Comparison of ENCODE assay signal across 12 cellular contexts in genomic region chr22:37284126-37284806, GRCh38. TPM values are rescaled to one million over a fixed set of nuclear protein-coding genes. Genes with fewer than 3 reads are reported as not detected.
DNase-seq lines count a peak whose midpoint lies in the region; ATAC-seq and TF ChIP-seq lines count a peak whose summit lies in the region.
"Had no signal": no experiment of that assay in that cellular context is flagged by ENCODE, and none has a peak within 500 bp of the region (broad histone marks: within the 10 kb centered on the region; RNA-seq: fewer than 3 reads in every experiment).

No MANE protein-coding gene starts in this region.

- H3K27ac Mint-ChIP-seq in activated CD4-positive, alpha-beta T cell treated with anti-CD3 and anti-CD28 coated beads, Interleukin-2, amount 10 ng/mL, durations not matched to agents 7 days and 5 days, result peak overlapping the region; percentile 94
- H3K27ac Mint-ChIP-seq in activated CD8-positive, alpha-beta T cell treated with anti-CD3 and anti-CD28 coated beads for 36 hours, result peak overlapping the region; percentile 99

- H3K27me3 ChIP-seq in layer of hippocampus (ENCODE audit: control insufficient read depth, insufficient read depth, low read length) (no peaks in the 10 kb centered on the region), thoracic aorta (replicated peaks; ENCODE audit: insufficient read depth) (no peaks in the 10 kb centered on the region)

- H3K4me3 ChIP-seq in thoracic aorta, result peak overlapping the region; percentile 67

- POLR2A ChIA-PET in activated CD4-positive, alpha-beta T cell treated with anti-CD3 and anti-CD28 coated beads, Interleukin-2, amount 10 ng/mL, durations not matched to agents 7 days and 5 days (lab: Charles Lee), result interaction anchor here (0.5 to 1.0 kb wide), 4 partner anchors 25 to 860 kb away, joined by 3 to 4 read pairs (median 4); no protein-coding TSS in a partner anchor
- POLR2A ChIA-PET in activated CD8-positive, alpha-beta T cell treated with anti-CD3 and anti-CD28 coated beads for 36 hours (lab: Charles Lee), result interaction anchor here (0.5 to 1.7 kb wide), 5 partner anchors 9 to 137 kb away, joined by 3 to 7 read pairs (median 4); no protein-coding TSS in a partner anchor

- CTCF ChIA-PET in activated CD4-positive, alpha-beta T cell treated with anti-CD3 and anti-CD28 coated beads, Interleukin-2, amount 10 ng/mL, durations not matched to agents 7 days and 5 days (lab: Charles Lee), result interaction anchor here (0.8 to 2.1 kb wide), 8 partner anchors 11 to 472 kb away, joined by 3 to 11 read pairs (median 4); partner anchors contain the start of gene RAC2
- CTCF ChIA-PET in activated CD8-positive, alpha-beta T cell treated with anti-CD3 and anti-CD28 coated beads for 36 hours (lab: Charles Lee), result interaction anchor here (0.8 to 6.2 kb wide), 6 partner anchors 16 to 173 kb away, joined by 3 to 39 read pairs (median 3); no protein-coding TSS in a partner anchor

- peaks cover 55% of the 10 kb centered on the region for H3K36me3 Mint-ChIP-seq in activated CD4-positive, alpha-beta T cell treated with anti-CD3 and anti-CD28 coated beads, Interleukin-2, amount 10 ng/mL, durations not matched to agents 7 days and 5 days (ENCODE audit: low read depth)
- peaks cover 12% of the 10 kb centered on the region for H3K36me3 Mint-ChIP-seq in activated CD8-positive, alpha-beta T cell treated with anti-CD3 and anti-CD28 coated beads for 36 hours (ENCODE audit: low read depth)

- ATAC-seq in activated CD8-positive, alpha-beta T cell treated with anti-CD3 and anti-CD28 coated beads for 36 hours, result peak; percentile 10
- no peak for ATAC-seq in thoracic aorta (ENCODE audit: insufficient number of reproducible peaks, low FRiP score, low read depth)
- no peak for ATAC-seq in HG03196 (IDR thresholded peaks at IDR 0.05; ENCODE audit: unreplicated experiment)

- DNase-seq in activated CD4-positive, alpha-beta T cell treated with anti-CD3 and anti-CD28 coated beads, Interleukin-2, amount 10 ng/mL, durations not matched to agents 7 days and 5 days, result no peak
- DNase-seq in activated CD4-positive, alpha-beta T cell treated with anti-CD3 and anti-CD28 coated beads for 4 hours, result no peak
- no peak for DNase-seq in activated CD8-positive, alpha-beta T cell treated with anti-CD3 and anti-CD28 coated beads for 36 hours
- DNase-seq in thoracic aorta (ENCODE audit: low spot score) (no peak), NCI-H2107 (lab: John Stamatoyannopoulos, UW) (no peak), HuH-7.5 (ENCODE audit: low spot score) (no peak)
- DNase-seq: NCI-H226 had no signal

- H3K9me3 ChIP-seq in thoracic aorta, result no peaks in the 10 kb centered on the region

- no peaks in the 10 kb centered on the region for H3K9me3 Mint-ChIP-seq in activated CD4-positive, alpha-beta T cell treated with anti-CD3 and anti-CD28 coated beads, Interleukin-2, amount 10 ng/mL, durations not matched to agents 7 days and 5 days
- no peaks in the 10 kb centered on the region for H3K9me3 Mint-ChIP-seq in activated CD8-positive, alpha-beta T cell treated with anti-CD3 and anti-CD28 coated beads for 36 hours
- H3K9me3 Mint-ChIP-seq: nephron had no signal

- peaks cover 63% of the 10 kb centered on the region for H3K4me1 Mint-ChIP-seq in activated CD4-positive, alpha-beta T cell treated with anti-CD3 and anti-CD28 coated beads, Interleukin-2, amount 10 ng/mL, durations not matched to agents 7 days and 5 days
- peaks cover 68% of the 10 kb centered on the region for H3K4me1 Mint-ChIP-seq in activated CD8-positive, alpha-beta T cell treated with anti-CD3 and anti-CD28 coated beads for 36 hours (ENCODE audit: low read depth)

- H3K4me1 ChIP-seq in thoracic aorta (ENCODE audit: control insufficient read depth in 1 of 2, low read depth in 2 of 2), result no peaks in the 10 kb centered on the region

- no peaks in the 10 kb centered on the region for H3K27me3 Mint-ChIP-seq in activated CD4-positive, alpha-beta T cell treated with anti-CD3 and anti-CD28 coated beads, Interleukin-2, amount 10 ng/mL, durations not matched to agents 7 days and 5 days
- H3K27me3 Mint-ChIP-seq in activated CD8-positive, alpha-beta T cell treated with anti-CD3 and anti-CD28 coated beads for 36 hours, result no peaks in the 10 kb centered on the region

- TF ChIP-seq CTCF in activated CD8-positive, alpha-beta T cell treated with anti-CD3 and anti-CD28 coated beads for 36 hours (IDR thresholded peaks at IDR 0.05), result no peak
- no peak for TF ChIP-seq CTCF in thoracic aorta (IDR thresholded peaks at IDR 0.05)

- intact Hi-C loops in activated CD8-positive, alpha-beta T cell treated with anti-CD3 and anti-CD28 coated beads for 36 hours (cut with micrococcal nuclease), result no loop called here

- H3K36me3 ChIP-seq in thoracic aorta, result no peaks in the 10 kb centered on the region

- H3K4me3 Mint-ChIP-seq in activated CD4-positive, alpha-beta T cell treated with anti-CD3 and anti-CD28 coated beads, Interleukin-2, amount 10 ng/mL, durations not matched to agents 7 days and 5 days, result peak overlapping the region; percentile 89
- peak overlapping the region; percentile 86 for H3K4me3 Mint-ChIP-seq in activated CD8-positive, alpha-beta T cell treated with anti-CD3 and anti-CD28 coated beads for 36 hours
- H3K4me3 Mint-ChIP-seq: nephron had no signal

- H3K27ac ChIP-seq in layer of hippocampus (ENCODE audit: low read depth, low read length) (peak overlapping the region; percentile 68), thoracic aorta (peak overlapping the region in 1 of 2 donors; percentile 35)

RNA-seq across cellular contexts. Expression of gene CYTH4, which starts 2.0 kb away (rescaled TPM):
- total RNA-seq in activated CD4-positive, alpha-beta T cell treated with anti-CD3 and anti-CD28 coated beads, Interleukin-2, amount 10 ng/mL, durations not matched to agents 7 days and 5 days, result 100 to 1,000 TPM; 106 to 110 TPM
- total RNA-seq in activated CD8-positive, alpha-beta T cell treated with anti-CD3 and anti-CD28 coated beads for 36 hours, result 10 to 100 TPM; 33.2 to 33.4 TPM
- total RNA-seq in thoracic aorta, result 10 to 100 TPM; 50.8 to 78.0 TPM
- total RNA-seq: H7, HT-29 had no signal

RNA-seq across cellular contexts. Expression of gene RAC2, which starts 40.2 kb away (rescaled TPM):
- total RNA-seq in activated CD4-positive, alpha-beta T cell treated with anti-CD3 and anti-CD28 coated beads, Interleukin-2, amount 10 ng/mL, durations not matched to agents 7 days and 5 days, result 1,000 to 10,000 TPM; 1,015 to 1,117 TPM
- 100 to 1,000 TPM; 699 to 717 TPM for total RNA-seq in activated CD8-positive, alpha-beta T cell treated with anti-CD3 and anti-CD28 coated beads for 36 hours
- total RNA-seq in thoracic aorta, result 10 to 100 TPM; 10.7 to 16.2 TPM

Comparison
In these comparisons a context has a peak if more than half of its experiments do, and no peak if none do; other contexts are left out.
1. RNA of gene RAC2, which starts 40.2 kb away (total RNA-seq): 1,015 to 1,117 TPM in activated CD4-positive, alpha-beta T cell treated with anti-CD3 and anti-CD28 coated beads, Interleukin-2, amount 10 ng/mL, durations not matched to agents 7 days and 5 days and 699 to 717 TPM in activated CD8-positive, alpha-beta T cell treated with anti-CD3 and anti-CD28 coated beads for 36 hours; 10.7 to 16.2 TPM in thoracic aorta; every median in the first group is over 10 times any median in the second.